10 cellular contexts compared by ENCODE assay signal in the genomic region with DNA sequence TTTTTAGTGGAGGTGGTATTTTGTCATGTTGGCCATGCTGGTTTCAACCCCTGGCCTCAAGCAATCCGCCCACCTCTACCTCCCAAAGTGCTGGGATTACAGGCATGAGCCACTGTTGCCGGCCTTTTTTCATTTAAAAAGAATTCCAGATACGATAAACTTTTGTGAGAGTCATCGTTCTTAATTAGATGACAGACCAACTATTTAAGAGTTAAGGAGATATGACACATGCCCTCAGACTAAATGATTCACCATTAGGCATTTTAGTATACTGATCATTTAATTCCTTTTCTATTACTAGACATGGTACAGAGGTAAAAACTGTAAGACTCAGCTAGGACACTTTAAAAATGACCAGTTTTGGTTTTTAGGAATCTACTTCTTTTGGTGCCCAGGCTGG. TPM values are rescaled to one million over a fixed set of nuclear protein-coding genes. Genes with fewer than 3 reads are reported as not detected.
DNase-seq lines count a peak whose midpoint lies in the region; ATAC-seq and TF ChIP-seq lines count a peak whose summit lies in the region.
"Had no signal": no experiment of that assay in that cellular context is flagged by ENCODE, and none has a peak within 500 bp of the region (broad histone marks: within the 10 kb centered on the region; RNA-seq: fewer than 3 reads in every experiment).

No MANE protein-coding gene starts in this region.

- TF ChIP-seq POLR2A in HCT116 (IDR thresholded peaks at IDR 0.05; ENCODE audit: borderline replicate concordance, extremely low read depth, insufficient read depth, insufficient read length) (no peak), prostate gland (IDR thresholded peaks at IDR 0.05) (no peak)

- H3K27ac ChIP-seq in HCT116 (ENCODE audit: low read depth, low read length) (peak overlapping the region; percentile 18; the same call in 1 of the 2 replicates), lower lobe of right lung (peak overlapping the region; percentile 47), prostate gland (peak overlapping the region in 1 of 2 donors; percentile 59)

- no TSS peak for BruUV-seq in HCT116 (replicated peaks; lab: Mats Ljungman, UMichigan)

- peaks cover 7% of the 10 kb centered on the region for H3K4me1 Mint-ChIP-seq in glutamatergic neuron (ENCODE audit: low read depth, unreplicated experiment)

- peak overlapping the region; percentile 85 for H3K4me2 ChIP-seq in HCT116 (ENCODE audit: low read length)

- H4K20me1 ChIP-seq in HCT116 (ENCODE audit: insufficient read depth), result no peaks in the 10 kb centered on the region

- no peaks in the 10 kb centered on the region for H3K36me3 Mint-ChIP-seq in glutamatergic neuron (ENCODE audit: unreplicated experiment)

- TF ChIP-seq CTCF in HCT116 (IDR thresholded peaks at IDR 0.05 in 2 of 3, conservative IDR thresholded peaks at IDR 0.05 in 1 of 3; ENCODE audit: borderline replicate concordance in 1 of 3, insufficient read depth in 1 of 3, low read depth in 2 of 3, low read length in 2 of 3) (no peak), lower lobe of right lung (IDR thresholded peaks at IDR 0.05) (no peak), glutamatergic neuron (IDR thresholded peaks at IDR 0.05; ENCODE audit: partially characterized antibody, unreplicated experiment) (no peak), prostate gland (IDR thresholded peaks at IDR 0.05) (no peak)

- RAD21 ChIA-PET in HCT116 (lab: Charles Lee; ENCODE audit: low non-redundant PET in 1 of 2, low total read pairs in 2 of 2, uncharacterized antibody in 2 of 2, unreplicated experiment in 2 of 2), result no interaction called here

- no peaks in the 10 kb centered on the region for H3K27me3 ChIP-seq in HCT116 (ENCODE audit: insufficient read depth, low read length)
- no peaks in the 10 kb centered on the region for H3K27me3 ChIP-seq in adipocyte (replicated peaks; ENCODE audit: control insufficient read depth, insufficient read depth, low read length)
- no peaks in the 10 kb centered on the region for H3K27me3 ChIP-seq in lower lobe of right lung (ENCODE audit: low read depth)
- no peaks in the 10 kb centered on the region for H3K27me3 ChIP-seq in prostate gland (replicated peaks; ENCODE audit: insufficient read depth)
- H3K27me3 ChIP-seq: spleen had no signal

- 96% methylated on average over 4 of the region's 4 CpGs for WGBS in prostate gland

- H3K4me1 ChIP-seq in HCT116 (ENCODE audit: control insufficient read depth in 1 of 2, insufficient read depth in 2 of 2, low read length in 2 of 2) (peaks cover 28 to 52% of the 10 kb centered on the region in 2 experiments), adipocyte (ENCODE audit: control insufficient read depth, insufficient read depth, low read length) (peaks cover 39% of the 10 kb centered on the region), lower lobe of right lung (peaks cover 50% of the 10 kb centered on the region), prostate gland (replicated peaks) (peaks cover 4% of the 10 kb centered on the region)

- no peak overlapping the region for H3K4me3 Mint-ChIP-seq in glutamatergic neuron (ENCODE audit: unreplicated experiment)

- no peak for TF ChIP-seq RAD21 in HCT116 (IDR thresholded peaks at IDR 0.05; ENCODE audit: low read depth)

- H3K27ac Mint-ChIP-seq in glutamatergic neuron (ENCODE audit: unreplicated experiment), result no peak overlapping the region

- peaks cover 12% of the 10 kb centered on the region for H3K27me3 Mint-ChIP-seq in glutamatergic neuron (ENCODE audit: unreplicated experiment)

- no peaks in the 10 kb centered on the region for H3K9me2 ChIP-seq in HCT116 (ENCODE audit: insufficient read depth)

- ATAC-seq in HCT116 (no peak), lower lobe of right lung (no peak)

- no peaks in the 10 kb centered on the region for H3K9me3 ChIP-seq in HCT116 (ENCODE audit: control insufficient read depth in 1 of 2, insufficient read depth in 1 of 2, low read depth in 1 of 2, low read length in 2 of 2)
- no peaks in the 10 kb centered on the region for H3K9me3 ChIP-seq in adipocyte (ENCODE audit: control insufficient read depth, low read length)
- H3K9me3 ChIP-seq in lower lobe of right lung, result no peaks in the 10 kb centered on the region
- no peaks in the 10 kb centered on the region for H3K9me3 ChIP-seq in prostate gland

- DNase-seq in AG08396 (ENCODE audit: low spot score) (peak; percentile 72), HCT116 (ENCODE audit: low read depth, low spot score) (no peak), adipocyte (ENCODE audit: low read depth) (peak; percentile 57), lower lobe of right lung (no peak), glutamatergic neuron (no peak), cardiac septum (ENCODE audit: low spot score) (no peak), NCI-H510A (lab: John Stamatoyannopoulos, UW) (no peak), prostate gland (ENCODE audit: low spot score) (no peak)
- DNase-seq: RPMI8226, spleen had no signal

- peaks cover 9% of the 10 kb centered on the region for H3K9me3 Mint-ChIP-seq in glutamatergic neuron (ENCODE audit: unreplicated experiment)

- H3K36me3 ChIP-seq in HCT116 (ENCODE audit: control insufficient read depth in 1 of 2, insufficient read depth in 2 of 2, low read length in 2 of 2), result no peaks in the 10 kb centered on the region
- H3K36me3 ChIP-seq in adipocyte (ENCODE audit: control insufficient read depth, insufficient read depth, low read length, severe bottlenecking), result no peaks in the 10 kb centered on the region
- no peaks in the 10 kb centered on the region for H3K36me3 ChIP-seq in lower lobe of right lung
- no peaks in the 10 kb centered on the region for H3K36me3 ChIP-seq in prostate gland

- POLR2A ChIA-PET in HCT116 (lab: Charles Lee), result no interaction called here

- H3K9ac ChIP-seq in HCT116 (ENCODE audit: low read length) (peak overlapping the region; percentile 34; the same call in 1 of the 2 replicates), adipocyte (ENCODE audit: low read length) (peak overlapping the region; percentile 62)

- intact Hi-C loops in HCT116 (cut with micrococcal nuclease) (no loop called here), lower lobe of right lung (cut with DNase I) (no loop called here), cardiac septum (cut with DNase I) (no loop called here), prostate gland (cut with DNase I) (no loop called here)

- CTCF ChIA-PET in HCT116 (lab: Charles Lee), result no interaction called here

- H3K4me3 ChIP-seq in HCT116 (replicated peaks in 1 of 2; ENCODE audit: low read depth in 1 of 2, low read length in 2 of 2) (peak overlapping the region in 1 of 2 experiments; percentile 26; a peak in 2 of 4 replicates), adipocyte (ENCODE audit: low read length) (peak overlapping the region; percentile 98), lower lobe of right lung (no peak overlapping the region), prostate gland (no peak overlapping the region)

- no peak overlapping the region for H2AFZ ChIP-seq in HCT116 (ENCODE audit: low read depth, low read length, poor library complexity, severe bottlenecking)

- peaks cover 9% of the 10 kb centered on the region; the same call in 1 of the 2 replicates for H3K79me2 ChIP-seq in HCT116 (ENCODE audit: insufficient read depth, low read length)

TF ChIP-seq in HCT116, 20 proteins besides CTCF, POLR2A, EP300 and RAD21 (continues in another document):
- TF ChIP-seq, protein P1, sequence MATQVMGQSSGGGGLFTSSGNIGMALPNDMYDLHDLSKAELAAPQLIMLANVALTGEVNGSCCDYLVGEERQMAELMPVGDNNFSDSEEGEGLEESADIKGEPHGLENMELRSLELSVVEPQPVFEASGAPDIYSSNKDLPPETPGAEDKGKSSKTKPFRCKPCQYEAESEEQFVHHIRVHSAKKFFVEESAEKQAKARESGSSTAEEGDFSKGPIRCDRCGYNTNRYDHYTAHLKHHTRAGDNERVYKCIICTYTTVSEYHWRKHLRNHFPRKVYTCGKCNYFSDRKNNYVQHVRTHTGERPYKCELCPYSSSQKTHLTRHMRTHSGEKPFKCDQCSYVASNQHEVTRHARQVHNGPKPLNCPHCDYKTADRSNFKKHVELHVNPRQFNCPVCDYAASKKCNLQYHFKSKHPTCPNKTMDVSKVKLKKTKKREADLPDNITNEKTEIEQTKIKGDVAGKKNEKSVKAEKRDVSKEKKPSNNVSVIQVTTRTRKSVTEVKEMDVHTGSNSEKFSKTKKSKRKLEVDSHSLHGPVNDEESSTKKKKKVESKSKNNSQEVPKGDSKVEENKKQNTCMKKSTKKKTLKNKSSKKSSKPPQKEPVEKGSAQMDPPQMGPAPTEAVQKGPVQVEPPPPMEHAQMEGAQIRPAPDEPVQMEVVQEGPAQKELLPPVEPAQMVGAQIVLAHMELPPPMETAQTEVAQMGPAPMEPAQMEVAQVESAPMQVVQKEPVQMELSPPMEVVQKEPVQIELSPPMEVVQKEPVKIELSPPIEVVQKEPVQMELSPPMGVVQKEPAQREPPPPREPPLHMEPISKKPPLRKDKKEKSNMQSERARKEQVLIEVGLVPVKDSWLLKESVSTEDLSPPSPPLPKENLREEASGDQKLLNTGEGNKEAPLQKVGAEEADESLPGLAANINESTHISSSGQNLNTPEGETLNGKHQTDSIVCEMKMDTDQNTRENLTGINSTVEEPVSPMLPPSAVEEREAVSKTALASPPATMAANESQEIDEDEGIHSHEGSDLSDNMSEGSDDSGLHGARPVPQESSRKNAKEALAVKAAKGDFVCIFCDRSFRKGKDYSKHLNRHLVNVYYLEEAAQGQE (IDR thresholded peaks at IDR 0.05; ENCODE audit: low read depth), result no peak
- TF ChIP-seq JUND (IDR thresholded peaks at IDR 0.05) (no peak), TCF7L2 (IDR thresholded peaks at IDR 0.05; ENCODE audit: borderline replicate concordance, extremely low read depth, insufficient read depth, insufficient read length) (no peak), YY1 (IDR thresholded peaks at IDR 0.05; ENCODE audit: extremely low read depth, insufficient replicate concordance, low read depth, low read length) (no peak), MAX (IDR thresholded peaks at IDR 0.05) (no peak)

RNA-seq across cellular contexts. Expression of gene ANKRD13A, which starts 2.4 kb away (rescaled TPM):
- total RNA-seq in HCT116 (2021; ENCODE audit: unreplicated experiment), result 19.9 TPM
- polyA plus RNA-seq in HCT116 (2012), result 14.7 and 16.8 TPM in 2 replicates
- total RNA-seq in lower lobe of right lung, result 62.5 TPM
- 139 TPM for total RNA-seq in glutamatergic neuron (ENCODE audit: unreplicated experiment)
- 15.5 TPM for total RNA-seq in cardiac septum
- 10 to 100 TPM; 76.1 to 87.4 TPM for total RNA-seq in prostate gland

RNA-seq across cellular contexts. Expression of gene GIT2, which starts 5.4 kb away (rescaled TPM):
- total RNA-seq in HCT116 (2021; ENCODE audit: unreplicated experiment) (21.5 TPM), lower lobe of right lung (62.2 TPM), glutamatergic neuron (ENCODE audit: unreplicated experiment) (54.9 TPM), cardiac septum (31.2 TPM), prostate gland (10 to 100 TPM; 20.9 to 43.3 TPM)
- 12.9 and 14.7 TPM in 2 replicates for polyA plus RNA-seq in HCT116 (2012)

RNA-seq across cellular contexts. Expression of gene C12orf76, which starts 46.7 kb away (rescaled TPM):
- total RNA-seq in HCT116 (2021; ENCODE audit: unreplicated experiment) (10.1 TPM), lower lobe of right lung (19.7 TPM), glutamatergic neuron (ENCODE audit: unreplicated experiment) (43.3 TPM), cardiac septum (6.4 TPM), prostate gland (10 to 100 TPM; 20.4 to 26.1 TPM)
- 9.1 and 12.4 TPM in 2 replicates for polyA plus RNA-seq in HCT116 (2012)

Comparison
In these comparisons a context has a peak if more than half of its experiments do, and no peak if none do; other contexts are left out.
1. DNase-seq: peak in AG08396 (single experiment) and adipocyte (single experiment); none in HCT116 (single experiment), lower lobe of right lung (single experiment), glutamatergic neuron (single experiment), cardiac septum (single experiment), NCI-H510A (single experiment) and prostate gland (single experiment).